1 cellular context compared by ENCODE assay signal in genomic region chr10:13337827-13338196, GRCh38.
TF ChIP-seq lines count a peak whose summit lies in the region.

No MANE protein-coding gene starts in this region.

TF ChIP-seq in WTC11, 78 proteins besides CTCF, POLR2A, EP300 and RAD21 (continued from another document):
- TF ChIP-seq FOXP4 (CRISPR knock-in tag; IDR thresholded peaks at IDR 0.05) (no peak), ZNF416 (CRISPR knock-in tag; IDR thresholded peaks at IDR 0.05) (no peak), NR2C2 (CRISPR knock-in tag; IDR thresholded peaks at IDR 0.05) (no peak), ARID4B (CRISPR knock-in tag; IDR thresholded peaks at IDR 0.05; ENCODE audit: borderline replicate concordance) (no peak), E2F1 (CRISPR knock-in tag; IDR thresholded peaks at IDR 0.05) (no peak), E2F5 (CRISPR knock-in tag; IDR thresholded peaks at IDR 0.05) (no peak), ZBTB43 (CRISPR knock-in tag; IDR thresholded peaks at IDR 0.05) (no peak), MXD4 (CRISPR knock-in tag; IDR thresholded peaks at IDR 0.05; ENCODE audit: borderline replicate concordance) (no peak), GTF2I (CRISPR knock-in tag; conservative IDR thresholded peaks at IDR 0.05) (no peak), HMGA2 (CRISPR knock-in tag; IDR thresholded peaks at IDR 0.05) (no peak), ZBTB21 (CRISPR knock-in tag; IDR thresholded peaks at IDR 0.05; ENCODE audit: borderline replicate concordance) (no peak), ZNF671 (CRISPR knock-in tag; IDR thresholded peaks at IDR 0.05) (no peak), ZNF423 (CRISPR knock-in tag; IDR thresholded peaks at IDR 0.05) (no peak), ZNF281 (CRISPR knock-in tag; IDR thresholded peaks at IDR 0.05) (no peak)
